In the genomic region with DNA sequence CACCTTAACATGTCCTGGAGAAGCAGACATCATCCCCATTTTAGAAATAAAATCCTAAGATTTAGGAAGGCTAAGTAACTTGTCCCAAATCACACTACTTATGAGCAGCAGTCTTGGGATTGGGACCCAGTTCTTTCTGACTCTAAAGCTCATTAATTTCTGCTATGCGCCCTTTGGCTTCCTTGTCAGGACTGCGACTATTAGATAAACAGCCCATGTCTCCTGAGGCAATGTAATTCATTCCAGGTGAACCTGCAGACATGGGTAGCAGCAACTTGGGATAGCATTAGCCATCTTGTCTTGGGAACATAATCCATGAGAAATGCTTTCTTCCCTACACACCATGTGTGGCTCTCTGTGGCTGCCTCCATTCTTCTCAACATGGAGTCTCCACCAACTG, we compare ENCODE assay signal across 1 cellular context.
TF ChIP-seq lines count a peak whose summit lies in the region.

No MANE protein-coding gene starts in this region.

TF ChIP-seq in IMR-90, 13 proteins besides CTCF, POLR2A, EP300 and RAD21:
- no peak for TF ChIP-seq FOS (IDR thresholded peaks at IDR 0.05; ENCODE audit: low read depth, low read length)
- no peak for TF ChIP-seq NFE2L2 (IDR thresholded peaks at IDR 0.05; ENCODE audit: low read depth, low read length)
- TF ChIP-seq RFX5 (IDR thresholded peaks at IDR 0.05; ENCODE audit: low read depth, low read length) = no peak
- no peak for TF ChIP-seq MXI1 (IDR thresholded peaks at IDR 0.05; ENCODE audit: borderline replicate concordance, low read depth, low read length)
- TF ChIP-seq MAZ (IDR thresholded peaks at IDR 0.05; ENCODE audit: borderline replicate concordance, low read depth, low read length) = no peak
- TF ChIP-seq, protein P1, sequence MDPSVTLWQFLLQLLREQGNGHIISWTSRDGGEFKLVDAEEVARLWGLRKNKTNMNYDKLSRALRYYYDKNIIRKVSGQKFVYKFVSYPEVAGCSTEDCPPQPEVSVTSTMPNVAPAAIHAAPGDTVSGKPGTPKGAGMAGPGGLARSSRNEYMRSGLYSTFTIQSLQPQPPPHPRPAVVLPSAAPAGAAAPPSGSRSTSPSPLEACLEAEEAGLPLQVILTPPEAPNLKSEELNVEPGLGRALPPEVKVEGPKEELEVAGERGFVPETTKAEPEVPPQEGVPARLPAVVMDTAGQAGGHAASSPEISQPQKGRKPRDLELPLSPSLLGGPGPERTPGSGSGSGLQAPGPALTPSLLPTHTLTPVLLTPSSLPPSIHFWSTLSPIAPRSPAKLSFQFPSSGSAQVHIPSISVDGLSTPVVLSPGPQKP (IDR thresholded peaks at IDR 0.05; ENCODE audit: borderline replicate concordance, low read depth, low read length) = no peak
TF ChIP-seq in IMR-90: peak in this region for 0.
